13 cellular contexts compared by ENCODE assay signal in the genomic region with DNA sequence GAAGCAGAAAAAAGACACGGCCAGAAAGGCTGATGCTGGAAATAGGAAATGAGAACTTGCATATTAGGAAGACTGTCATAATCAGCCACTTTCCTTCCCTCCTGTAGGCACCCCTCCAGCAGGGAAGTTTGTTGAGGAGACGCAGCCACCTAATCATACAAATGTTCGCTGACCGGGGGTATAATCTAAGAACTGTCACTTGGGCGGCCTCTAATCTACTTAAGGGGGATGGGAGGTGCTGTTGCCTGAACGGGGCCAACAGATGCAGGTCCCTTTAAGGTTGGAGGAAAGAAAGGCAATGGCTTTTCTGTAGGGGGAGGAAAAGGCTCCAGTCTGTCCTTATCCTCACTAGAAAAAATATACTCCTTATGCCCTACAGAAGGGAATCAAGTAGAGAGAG. TPM values are rescaled to one million over a fixed set of nuclear protein-coding genes. Genes with fewer than 3 reads are reported as not detected.
DNase-seq lines count a peak whose midpoint lies in the region; ATAC-seq and TF ChIP-seq lines count a peak whose summit lies in the region.
"Had no signal": no experiment of that assay in that cellular context is flagged by ENCODE, and none has a peak within 500 bp of the region (broad histone marks: within the 10 kb centered on the region; RNA-seq: fewer than 3 reads in every experiment).

No MANE protein-coding gene starts in this region.

- peak overlapping the region; percentile 70 for H3K27ac Mint-ChIP-seq in neural crest cell (ENCODE audit: unreplicated experiment)
- H3K27ac Mint-ChIP-seq: CD4-positive, CD25-positive, alpha-beta regulatory T cell had no signal

- peaks cover 51% of the 10 kb centered on the region for H3K79me2 ChIP-seq in Karpas-422 (ENCODE audit: low read length)

- no peaks in the 10 kb centered on the region for H3K9me3 ChIP-seq in cardiac muscle cell (ENCODE audit: low read depth)
- H3K9me3 ChIP-seq in right atrium auricular region, result peaks cover 0 to 5% of the 10 kb centered on the region in 2 donors
- H3K9me3 ChIP-seq in Karpas-422 (ENCODE audit: low read length), result no peaks in the 10 kb centered on the region; the same call in 1 of the 2 replicates
- H3K9me3 ChIP-seq in left ventricle myocardium inferior (replicated peaks), result peaks cover 27% of the 10 kb centered on the region

- no peaks in the 10 kb centered on the region for H3K4me1 Mint-ChIP-seq in neural crest cell

- intact Hi-C loops in left ventricle myocardium inferior (cut with micrococcal nuclease), result no loop called here

- DNase-seq in cardiac muscle cell (ENCODE audit: low read depth in 1 of 2, low spot score in 1 of 2) (peak in 1 of 2 donors; percentile 28), right atrium auricular region (ENCODE audit: low spot score) (no peak), Karpas-422 (peak; percentile 29), left ventricle myocardium inferior (no peak), neural crest cell (ENCODE audit: low read depth, low spot score) (no peak), NCI-H187 treated with DMSO at 0.1 percent for 48 hours (lab: John Stamatoyannopoulos, UW) (no peak)
- DNase-seq: ACHN; CD4-positive, CD25-positive, alpha-beta regulatory T cell; DMS53; GM23248; H7 had no signal

- H2AFZ ChIP-seq in Karpas-422 (ENCODE audit: low read length), result no peak overlapping the region
- H2AFZ ChIP-seq: GM23248 had no signal

- H3K36me3 ChIP-seq in cardiac muscle cell (peaks cover 5% of the 10 kb centered on the region), right atrium auricular region (peaks cover 6% of the 10 kb centered on the region), Karpas-422 (ENCODE audit: insufficient read depth, low read length) (peaks cover 76% of the 10 kb centered on the region), left ventricle myocardium inferior (peaks cover 33% of the 10 kb centered on the region)

- H3K27me3 Mint-ChIP-seq in neural crest cell (ENCODE audit: low read depth), result no peaks in the 10 kb centered on the region
- H3K27me3 Mint-ChIP-seq: CD4-positive, CD25-positive, alpha-beta regulatory T cell had no signal

- H3K4me1 ChIP-seq in cardiac muscle cell (ENCODE audit: low read depth) (peaks cover 51% of the 10 kb centered on the region), right atrium auricular region (peaks cover 0 to 13% of the 10 kb centered on the region in 2 donors), Karpas-422 (ENCODE audit: low read length) (no peaks in the 10 kb centered on the region), left ventricle myocardium inferior (peaks cover 39% of the 10 kb centered on the region)

- H3K9me2 ChIP-seq in Karpas-422 (replicated peaks; ENCODE audit: insufficient read depth, low read length), result no peaks in the 10 kb centered on the region

- H3K4me3 ChIP-seq in cardiac muscle cell (no peak overlapping the region), right atrium auricular region (no peak overlapping the region), Karpas-422 (ENCODE audit: low read length) (no peak overlapping the region), left ventricle myocardium inferior (no peak overlapping the region)
- H3K4me3 ChIP-seq: BLaER1 treated with 17β-estradiol and CSF1 and Interleukin-3, amounts not matched to agents 10 nM and 100 nM; GM23248 had no signal

- H3K4me2 ChIP-seq in Karpas-422 (ENCODE audit: low read depth, low read length, poor library complexity, severe bottlenecking), result no peak overlapping the region
- H3K4me2 ChIP-seq: BLaER1 treated with 17β-estradiol and CSF1 and Interleukin-3, amounts not matched to agents 10 nM and 100 nM had no signal

- H3K9me3 Mint-ChIP-seq in neural crest cell, result peaks cover 6% of the 10 kb centered on the region

- H3K36me3 Mint-ChIP-seq in neural crest cell (ENCODE audit: low read depth), result peaks cover 45% of the 10 kb centered on the region

- H3K27me3 ChIP-seq in cardiac muscle cell (no peaks in the 10 kb centered on the region), right atrium auricular region (no peaks in the 10 kb centered on the region), Karpas-422 (ENCODE audit: low read length) (no peaks in the 10 kb centered on the region), left ventricle myocardium inferior (ENCODE audit: low read depth) (no peaks in the 10 kb centered on the region)
- H3K27me3 ChIP-seq: BLaER1 treated with 17β-estradiol and CSF1 and Interleukin-3, amounts not matched to agents 10 nM and 100 nM had no signal

- TF ChIP-seq CTCF in cardiac muscle cell (IDR thresholded peaks at IDR 0.05; ENCODE audit: low read depth, low read length) (no peak), right atrium auricular region (IDR thresholded peaks at IDR 0.05) (no peak), left ventricle myocardium inferior (IDR thresholded peaks at IDR 0.05; ENCODE audit: borderline replicate concordance) (no peak), neural crest cell (conservative IDR thresholded peaks at IDR 0.05) (no peak)

- peak overlapping the region; percentile 78 for H3K27ac ChIP-seq in cardiac muscle cell
- H3K27ac ChIP-seq in right atrium auricular region, result no peak overlapping the region
- H3K27ac ChIP-seq in Karpas-422 (ENCODE audit: low read length), result no peak overlapping the region
- H3K27ac ChIP-seq in left ventricle myocardium inferior (replicated peaks), result peak overlapping the region; percentile 12
- H3K27ac ChIP-seq: BLaER1 treated with 17β-estradiol and CSF1 and Interleukin-3, amounts not matched to agents 10 nM and 100 nM; GM23248 had no signal

- no peak overlapping the region for H3K9ac ChIP-seq in Karpas-422 (ENCODE audit: low read length)
- H3K9ac ChIP-seq: BLaER1 treated with 17β-estradiol and CSF1 and Interleukin-3, amounts not matched to agents 10 nM and 100 nM; GM23248 had no signal

- no peak overlapping the region for H3K4me3 Mint-ChIP-seq in neural crest cell
- H3K4me3 Mint-ChIP-seq: CD4-positive, CD25-positive, alpha-beta regulatory T cell had no signal

- no peaks in the 10 kb centered on the region; the same call in 1 of the 2 replicates for H4K20me1 ChIP-seq in Karpas-422 (ENCODE audit: insufficient read depth, low read depth, low read length)

- ATAC-seq in GM21825 (IDR thresholded peaks at IDR 0.05; ENCODE audit: unreplicated experiment), result no peak

RNA-seq across cellular contexts. Expression of a gene that starts 50.6 kb away (rescaled TPM):
- total RNA-seq in cardiac muscle cell (76.4 and 84.7 TPM in 2 replicates), right atrium auricular region (10 to 100 TPM; 26.1 to 29.4 TPM), left ventricle myocardium inferior (55.8 TPM), neural crest cell (103 and 114 TPM in 2 replicates)
- 74.6 and 95.8 TPM in 2 replicates for polyA plus RNA-seq in cardiac muscle cell
- total RNA-seq in Karpas-422 (2014; rRNA removed; shearing (Covaris generic); ENCODE audit: low replicate concordance), result 187 and 199 TPM in 2 replicates

Comparison
In these comparisons a context has a peak if more than half of its experiments do, and no peak if none do; other contexts are left out.
1. H3K27ac ChIP-seq: peak in cardiac muscle cell (single experiment) and left ventricle myocardium inferior (single experiment); none in right atrium auricular region (0 of 2) and Karpas-422 (single experiment).